In genomic region chr9:6049798-6050197, GRCh38 we compare ENCODE assay signal across 9 cellular contexts. TPM values are rescaled to one million over a fixed set of nuclear protein-coding genes. Genes with fewer than 3 reads are reported as not detected.
DNase-seq lines count a peak whose midpoint lies in the region; ATAC-seq, FAIRE-seq and TF ChIP-seq lines count a peak whose summit lies in the region.
"Had no signal": no experiment of that assay in that cellular context is flagged by ENCODE, and none has a peak within 500 bp of the region (broad histone marks: within the 10 kb centered on the region; RNA-seq: fewer than 3 reads in every experiment).

No MANE protein-coding gene starts in this region.

- RAD21 ChIA-PET in GM12878 (lab: Charles Lee; ENCODE audit: unreplicated experiment) = interaction anchor here (0.7 to 4.0 kb wide), 10 partner anchors 15 to 163 kb away, joined by 3 to 34 read pairs (median 4); a partner anchor contains a TSS

- no peaks in the 10 kb centered on the region for H3K79me2 ChIP-seq in GM12878 (ENCODE audit: control insufficient read depth, insufficient read depth, low read length)

- no peak overlapping the region for H2BK15ac ChIP-seq in neuronal stem cell (ENCODE audit: low read length)

- H4K8ac ChIP-seq in neuronal stem cell (ENCODE audit: low read depth, low read length) = no peak overlapping the region

- no peaks in the 10 kb centered on the region for H3K27me3 ChIP-seq in CD4-positive, alpha-beta T cell (ENCODE audit: control insufficient read depth, insufficient read depth, low read length)
- H3K27me3 ChIP-seq in GM12878 (replicated peaks in 1 of 2; ENCODE audit: control insufficient read depth in 2 of 2, insufficient read depth in 2 of 2, low read length in 1 of 2) (no peaks in the 10 kb centered on the region), neuronal stem cell (ENCODE audit: control insufficient read depth in 3 of 3, insufficient read depth in 3 of 3, low read depth in 1 of 3, low read length in 3 of 3) (no peaks in the 10 kb centered on the region)

- BruUV-seq in GM12878 (replicated peaks; lab: Mats Ljungman, UMichigan) = no TSS peak

- peak; percentile 35; the same call in 1 of the 2 replicates for TF ChIP-seq RAD21 in GM12878 (IDR thresholded peaks at IDR 0.05; ENCODE audit: insufficient read depth, low read depth, low read length)

- in situ Hi-C loops in GM12878 (cut with MboI) = loop anchor here (5.0 kb wide), 2 partner anchors 162 to 258 kb away; no protein-coding TSS in a partner anchor

- 93% methylated on average over 1 of the region's 1 CpG for WGBS in GM12878 (ENCODE audit: insufficient coverage, insufficient replicate concordance, low lambda C conversion rate, missing lambda C conversion rate)
- no CpG with 5 or more reads among the region's 1 CpG for WGBS in neuronal stem cell (ENCODE audit: extremely low coverage in 2 of 2, insufficient read length in 2 of 2, insufficient replicate concordance in 1 of 2), 2 donors

- H3K27ac Mint-ChIP-seq in CD4-positive, alpha-beta T cell = no peak overlapping the region
- H3K27ac Mint-ChIP-seq in IgD-negative memory B cell (peak overlapping the region in 2 of 3 donors; percentile 4 to 45), osteocyte (ENCODE audit: unreplicated experiment) (no peak overlapping the region)

- peak; percentile 73 for FAIRE-seq in GM12878 (lab: Jason Lieb, UNC)
- FAIRE-seq: islet of Langerhans had no signal

- intact Hi-C loops in CD4-positive, alpha-beta T cell (cut with DNase I, micrococcal nuclease) = loop anchor here in 1 of 2 experiments (5.0 kb wide), 3 partner anchors 32 to 258 kb away; partner anchors contain the start of gene RANBP6
- intact Hi-C loops in GM12878 (cut with micrococcal nuclease; ENCODE audit: unreplicated experiment) = loop anchor here (10.0 kb wide), 1 partner anchor 515 kb away; no protein-coding TSS in a partner anchor

- no peak for TF ChIP-seq EP300 in GM12878 (IDR thresholded peaks at IDR 0.05; ENCODE audit: borderline replicate concordance in 1 of 2, control insufficient read depth in 1 of 2, low read depth in 2 of 2, low read length in 2 of 2)

- no peak overlapping the region for H2AK5ac ChIP-seq in neuronal stem cell (ENCODE audit: low read depth, low read length)

- CTCF ChIA-PET in CD4-positive, alpha-beta T cell (lab: Charles Lee) = no interaction called here
- CTCF ChIA-PET in GM12878 (lab: Yijun Ruan, JAX) = interaction anchor here (0.6 to 13.5 kb wide), 14 partner anchors 16 to 257 kb away, joined by 3 to 288 read pairs (median 6); partner anchors contain the start of gene RANBP6

- H2BK120ac ChIP-seq in neuronal stem cell (ENCODE audit: low read depth, low read length) = no peak overlapping the region

- H3K4me1 Mint-ChIP-seq in CD4-positive, alpha-beta T cell (ENCODE audit: low read depth) = peaks cover 4% of the 10 kb centered on the region
- H3K4me1 Mint-ChIP-seq in IgD-negative memory B cell (peaks cover 21 to 24% (median 23%) of the 10 kb centered on the region in 3 donors), osteocyte (ENCODE audit: unreplicated experiment) (no peaks in the 10 kb centered on the region)

- H3K4me3 ChIP-seq in GM12878 (no peak overlapping the region), neuronal stem cell (ENCODE audit: low read length in 2 of 2) (no peak overlapping the region)

- DNase-seq in CD4-positive, alpha-beta T cell = peak in 1 of 10 experiments; percentile 15
- peak; percentile 48 for DNase-seq in GM12878 (ENCODE audit: low read depth, low spot score)
- DNase-seq in osteocyte (ENCODE audit: extremely low spot score, unreplicated experiment) = no peak
- no peak for DNase-seq in neuronal stem cell (ENCODE audit: low spot score)
- no peak for DNase-seq in NCI-H524 (lab: John Stamatoyannopoulos, UW)

- H3K23ac ChIP-seq in neuronal stem cell (ENCODE audit: low read depth, low read length, poor library complexity) = no peak overlapping the region

- no peak overlapping the region for H2BK12ac ChIP-seq in neuronal stem cell (ENCODE audit: low read length)

- no peak overlapping the region for H3K27ac ChIP-seq in CD4-positive, alpha-beta T cell (ENCODE audit: low read depth, low read length)
- H3K27ac ChIP-seq in GM12878 (ENCODE audit: control insufficient read depth, insufficient read depth) = no peak overlapping the region
- no peak overlapping the region for H3K27ac ChIP-seq in neuronal stem cell (replicated peaks; ENCODE audit: low read length)

- H3K9me3 Mint-ChIP-seq in CD4-positive, alpha-beta T cell = no peaks in the 10 kb centered on the region
- H3K9me3 Mint-ChIP-seq in IgD-negative memory B cell = peaks cover 0 to 3% (median 0%) of the 10 kb centered on the region in 3 donors
- no peaks in the 10 kb centered on the region for H3K9me3 Mint-ChIP-seq in osteocyte (ENCODE audit: unreplicated experiment)

- SMC1A ChIA-PET in GM12878 (lab: Charles Lee; ENCODE audit: uncharacterized antibody, unreplicated experiment) = interaction anchor here (0.9 to 7.3 kb wide), 11 partner anchors 44 to 256 kb away, joined by 3 to 174 read pairs (median 4); no protein-coding TSS in a partner anchor

- TF ChIP-seq CTCF in CD4-positive, alpha-beta T cell (IDR thresholded peaks at IDR 0.05) = no peak
- TF ChIP-seq CTCF in GM12878 (IDR thresholded peaks at IDR 0.05 in 2 of 3, conservative IDR thresholded peaks at IDR 0.05 in 1 of 3; ENCODE audit: control insufficient read depth in 2 of 3, extremely low read depth in 1 of 3, insufficient read depth in 1 of 3, low read depth in 3 of 3, low read length in 3 of 3) (peak; percentile 26 to 66 (median 57)), osteocyte (IDR thresholded peaks at IDR 0.05) (peak; percentile 20)

- peaks cover 18% of the 10 kb centered on the region for H3K27me3 Mint-ChIP-seq in CD4-positive, alpha-beta T cell
- H3K27me3 Mint-ChIP-seq in IgD-negative memory B cell (peaks cover 7% of the 10 kb centered on the region), osteocyte (ENCODE audit: unreplicated experiment) (peaks cover 48% of the 10 kb centered on the region)

- ATAC-seq in CD4-positive, alpha-beta T cell (ENCODE audit: poor library complexity) = peak; percentile 69
- ATAC-seq in GM18867 (IDR thresholded peaks at IDR 0.05; ENCODE audit: unreplicated experiment) (peak; percentile 74), GM12878 (peak; percentile 84), HG02571 (IDR thresholded peaks at IDR 0.05; ENCODE audit: unreplicated experiment) (no peak)

- H3K36me3 ChIP-seq in GM12878 (ENCODE audit: control insufficient read depth in 2 of 2, insufficient read depth in 2 of 2, low read length in 1 of 2) (no peaks in the 10 kb centered on the region), neuronal stem cell (replicated peaks in 1 of 2; ENCODE audit: control insufficient read depth in 2 of 2, insufficient read depth in 2 of 2, low read length in 2 of 2) (no peaks in the 10 kb centered on the region)

- POLR2A ChIA-PET in CD4-positive, alpha-beta T cell (lab: Charles Lee) = no interaction called here
- POLR2A ChIA-PET in GM12878 (lab: Charles Lee) = interaction anchor here (0.7 kb wide), 1 partner anchor 136 kb away, joined by 3 read pairs; no protein-coding TSS in a partner anchor

- no peaks in the 10 kb centered on the region for H3K9me3 ChIP-seq in CD4-positive, alpha-beta T cell (ENCODE audit: control insufficient read depth, low read length)
- H3K9me3 ChIP-seq in GM12878 (replicated peaks; ENCODE audit: control insufficient read depth, insufficient read depth, low read length) (no peaks in the 10 kb centered on the region), neuronal stem cell (replicated peaks in 1 of 2; ENCODE audit: control insufficient read depth in 2 of 2, insufficient read depth in 1 of 2, low read depth in 1 of 2, low read length in 2 of 2) (no peaks in the 10 kb centered on the region)

- H2BK5ac ChIP-seq in neuronal stem cell (ENCODE audit: low read length) = no peak overlapping the region

- H4K20me1 ChIP-seq in GM12878 (ENCODE audit: control insufficient read depth, insufficient read depth) = no peaks in the 10 kb centered on the region

- H3K4ac ChIP-seq in neuronal stem cell (ENCODE audit: low read length) = no peak overlapping the region

- H2AFZ ChIP-seq in GM12878 (ENCODE audit: control insufficient read depth, low read depth, low read length) (peak overlapping the region; percentile 55; the same call in 1 of the 2 replicates), neuronal stem cell (ENCODE audit: low read length) (no peak overlapping the region)

- no peak overlapping the region for H3K18ac ChIP-seq in neuronal stem cell (ENCODE audit: low read length)

- H3K4me1 ChIP-seq in GM12878 (ENCODE audit: control insufficient read depth, insufficient read depth, low read length) (peaks cover 24% of the 10 kb centered on the region), neuronal stem cell (ENCODE audit: control insufficient read depth in 2 of 2, insufficient read depth in 1 of 2, low read depth in 1 of 2, low read length in 2 of 2) (peaks cover 0 to 5% of the 10 kb centered on the region in 2 donors)

- H3K4me2 ChIP-seq in GM12878 (ENCODE audit: control insufficient read depth, insufficient read depth) = 0 out of 2 replicates have a peak overlapping the region, but pooled peaks have one; percentile 34
- no peak overlapping the region for H3K4me2 ChIP-seq in neuronal stem cell (ENCODE audit: insufficient read depth, low read length, poor library complexity, severe bottlenecking)

- H3K9ac ChIP-seq in GM12878 (ENCODE audit: control insufficient read depth, insufficient read depth, low read length) (no peak overlapping the region), neuronal stem cell (ENCODE audit: low read depth, low read length, poor library complexity) (no peak overlapping the region)

- no peak overlapping the region for H3K4me3 Mint-ChIP-seq in CD4-positive, alpha-beta T cell
- H3K4me3 Mint-ChIP-seq in IgD-negative memory B cell (no peak overlapping the region), osteocyte (ENCODE audit: unreplicated experiment) (no peak overlapping the region)

- H3K36me3 Mint-ChIP-seq in CD4-positive, alpha-beta T cell (ENCODE audit: low read depth) = no peaks in the 10 kb centered on the region
- H3K36me3 Mint-ChIP-seq in IgD-negative memory B cell (no peaks in the 10 kb centered on the region), osteocyte (ENCODE audit: unreplicated experiment) (no peaks in the 10 kb centered on the region)

- no peak overlapping the region for H3K14ac ChIP-seq in neuronal stem cell (ENCODE audit: low read length)

- H3K79me1 ChIP-seq in neuronal stem cell (ENCODE audit: low read depth, low read length) = no peaks in the 10 kb centered on the region

- no peak overlapping the region for H4K91ac ChIP-seq in neuronal stem cell (ENCODE audit: low read depth, low read length, poor library complexity)

- TF ChIP-seq POLR2A in GM12878 (IDR thresholded peaks at IDR 0.05; ENCODE audit: low read depth, low read length) = no peak

RNA-seq across cellular contexts. Expression of gene RANBP6, which starts 34.4 kb away (rescaled TPM):
- 10 to 100 TPM; 36.7 to 40.6 TPM for total RNA-seq in CD4-positive, alpha-beta T cell
- polyA plus RNA-seq in IgD-negative memory B cell = 10.0 TPM
- total RNA-seq in GM12878 (2013; cell fraction: nucleolus; rRNA removed) = 38.5 and 40.8 TPM in 2 replicates
- 20.4 and 21.7 TPM in 2 replicates for total RNA-seq in GM12878 (2014; rRNA removed)
- 24.1 and 24.2 TPM in 2 replicates for total RNA-seq in GM12878 (2014; rRNA removed; fragmentation: Illumina TruSeq; extraction: Trizol)
- 17.1 and 18.1 TPM in 2 replicates for total RNA-seq in GM12878 (2021)
- 11.7 TPM for polyA plus RNA-seq in GM12878 (2011; ENCODE audit: low read depth)
- 22.2 and 36.8 TPM in 2 replicates for polyA plus RNA-seq in GM12878 (2011; rRNA removed)
- 7.1 and 7.8 TPM in 2 replicates for polyA plus RNA-seq in GM12878 (2011; cell fraction: cytosol; rRNA removed)
- 17.8 TPM in 2 replicates for polyA plus RNA-seq in GM12878 (2011; cell fraction: nucleus; rRNA removed)
- polyA plus RNA-seq in GM12878 (2012) = 13.5 and 13.9 TPM in 2 replicates
- 18.3 and 24.4 TPM in 2 replicates for polyA plus RNA-seq in GM12878 (2014; fragmentation: Illumina TruSeq; extraction: Trizol)
- 10 to 100 TPM; 10.9 to 11.7 TPM for polyA plus RNA-seq in GM12878 (2014; fragmentation: Nextera tagmentation; extraction: Ambion mirVana)
- 11.5 and 16.6 TPM in 2 replicates for polyA plus RNA-seq in GM12878 (2014; rRNA removed)
- 10 to 100 TPM; 26.3 to 26.9 TPM for polyA plus RNA-seq in GM12878 (2016; fragmentation: Nextera tagmentation; extraction: Ambion mirVana)
- polyA minus RNA-seq in GM12878 (2011; rRNA and poly(A)+ RNA removed) = 13.1 and 21.1 TPM in 2 replicates
- polyA minus RNA-seq in GM12878 (2011; cell fraction: cytosol; rRNA and poly(A)+ RNA removed) = 9.2 and 9.7 TPM in 2 replicates
- polyA minus RNA-seq in GM12878 (2011; cell fraction: nucleus; rRNA and poly(A)+ RNA removed) = 18.9 and 20.3 TPM in 2 replicates
- total RNA-seq in osteocyte = 16.4 and 18.1 TPM in 2 replicates
- polyA plus RNA-seq in neuronal stem cell (2013, experiment 1 of 2) = 13.0 TPM
- 13.9 TPM for polyA plus RNA-seq in neuronal stem cell (2013, experiment 2 of 2)

Comparison
In these comparisons a context has a peak if more than half of its experiments do, and no peak if none do; other contexts are left out.
1. H3K27ac Mint-ChIP-seq: peak in IgD-negative memory B cell (2 of 3); none in CD4-positive, alpha-beta T cell (single experiment) and osteocyte (single experiment).